ENCODE assay signal across 19 cellular contexts in the genomic region with DNA sequence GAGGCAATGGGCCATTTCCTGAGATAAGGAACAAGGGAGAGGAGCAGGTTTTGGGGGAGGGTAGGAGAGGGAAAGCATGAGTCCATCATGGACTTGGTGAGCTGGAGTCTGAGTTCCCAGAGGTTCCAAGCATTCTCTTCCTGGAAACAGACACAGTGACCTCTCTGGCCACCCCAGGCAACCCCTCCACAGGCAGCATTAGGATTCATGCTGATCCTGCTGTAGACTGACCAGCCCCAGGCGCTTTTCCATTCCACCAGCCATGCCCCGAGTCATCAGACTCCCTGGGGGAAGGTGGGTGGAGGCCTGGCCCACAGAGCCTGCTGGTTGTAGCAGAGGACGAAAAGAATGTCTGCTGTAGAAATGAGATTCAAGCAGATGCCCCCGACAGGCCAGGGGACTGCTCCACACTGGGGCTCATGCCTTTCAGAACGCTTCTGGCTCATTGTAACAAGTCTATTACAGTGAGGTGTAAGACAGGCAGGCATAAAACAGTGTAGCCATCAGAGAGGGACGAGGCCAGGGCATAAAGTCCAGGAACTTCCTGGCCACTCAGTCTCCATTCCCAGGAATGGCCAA. TPM values are rescaled to one million over a fixed set of nuclear protein-coding genes. Genes with fewer than 3 reads are reported as not detected.
DNase-seq lines count a peak whose midpoint lies in the region; ATAC-seq, FAIRE-seq and TF ChIP-seq lines count a peak whose summit lies in the region.
"Had no signal": no experiment of that assay in that cellular context is flagged by ENCODE, and none has a peak within 500 bp of the region (broad histone marks: within the 10 kb centered on the region; RNA-seq: fewer than 3 reads in every experiment).

No MANE protein-coding gene starts in this region.

- H3K27me3 ChIP-seq in foreskin keratinocyte = peaks cover 4% of the 10 kb centered on the region
- H3K27me3 ChIP-seq: SJCRH30 had no signal

- DNase-seq in GOT3 (lab: John Stamatoyannopoulos, UW) (peak; percentile 11), NCI-H146 treated with DMSO at 0.1 percent for 48 hours (lab: John Stamatoyannopoulos, UW; ENCODE audit: unreplicated experiment) (peak; percentile 66), foreskin keratinocyte (no peak), GM19239 (ENCODE audit: insufficient read length, low spot score) (no peak)
- DNase-seq: CD4-positive, alpha-beta T cell; HFFc6; NCI-H1092; NCI-H1694; NCI-H345; NCI-H526 treated with DMSO at 0.1 percent for 48 hours; RPMI8226; SJCRH30 had no signal

- H3K9me3 Mint-ChIP-seq in stimulated activated memory B cell treated with anti-CD40 and anti-IgM and Interleukin-4, amounts not matched to agents 10 μg/mL and 1 μg/mL and 100 μg/mL, for 72 hours = no peaks in the 10 kb centered on the region
- H3K9me3 Mint-ChIP-seq: CD4-positive, alpha-beta T cell; HFFc6 had no signal

- no peak for TF ChIP-seq CTCF in foreskin keratinocyte (conservative IDR thresholded peaks at IDR 0.05)

- FAIRE-seq in GM19239 (lab: Jason Lieb, UNC) = no peak
- FAIRE-seq: GM18507 had no signal

- no peak overlapping the region for H3K27ac Mint-ChIP-seq in stimulated activated memory B cell treated with anti-CD40 and anti-IgM and Interleukin-4, amounts not matched to agents 10 μg/mL and 1 μg/mL and 100 μg/mL, for 72 hours
- H3K27ac Mint-ChIP-seq: B cell; CD4-positive, alpha-beta T cell; HFFc6 had no signal

- H3K27me3 Mint-ChIP-seq in stimulated activated memory B cell treated with anti-CD40 and anti-IgM and Interleukin-4, amounts not matched to agents 10 μg/mL and 1 μg/mL and 100 μg/mL, for 72 hours = peaks cover 21% of the 10 kb centered on the region

- no peak overlapping the region for H3K27ac ChIP-seq in foreskin keratinocyte
- H3K27ac ChIP-seq: KMS-11, SJCRH30 had no signal

- no peaks in the 10 kb centered on the region for H3K36me3 Mint-ChIP-seq in stimulated activated memory B cell treated with anti-CD40 and anti-IgM and Interleukin-4, amounts not matched to agents 10 μg/mL and 1 μg/mL and 100 μg/mL, for 72 hours

- no peak overlapping the region for H3K4me3 Mint-ChIP-seq in stimulated activated memory B cell treated with anti-CD40 and anti-IgM and Interleukin-4, amounts not matched to agents 10 μg/mL and 1 μg/mL and 100 μg/mL, for 72 hours
- H3K4me3 Mint-ChIP-seq: B cell; CD4-positive, alpha-beta T cell; HFFc6 had no signal

- no peaks in the 10 kb centered on the region for H3K4me1 Mint-ChIP-seq in stimulated activated memory B cell treated with anti-CD40 and anti-IgM and Interleukin-4, amounts not matched to agents 10 μg/mL and 1 μg/mL and 100 μg/mL, for 72 hours
- H3K4me1 Mint-ChIP-seq: B cell had no signal

- ATAC-seq in foreskin keratinocyte (peak; percentile 42), HG02885 (IDR thresholded peaks at IDR 0.05; ENCODE audit: poor library complexity, unreplicated experiment) (no peak), HG02938 (IDR thresholded peaks at IDR 0.05; ENCODE audit: unreplicated experiment) (no peak)
- ATAC-seq in stimulated activated memory B cell treated with anti-CD40 and anti-IgM and Interleukin-4, amounts not matched to agents 10 μg/mL and 1 μg/mL and 100 μg/mL, for 72 hours = peak; percentile 25

- no peaks in the 10 kb centered on the region for H3K4me1 ChIP-seq in foreskin keratinocyte

RNA-seq across cellular contexts. Expression of gene KCND3, which starts 52.2 kb away (rescaled TPM):
- total RNA-seq in foreskin keratinocyte = 0.07 and 0.10 TPM in 2 replicates
- polyA plus RNA-seq in foreskin keratinocyte = 0.01 and 0.02 TPM in 2 replicates
- total RNA-seq: B cell, M059J had no signal

Comparison
In these comparisons a context has a peak if more than half of its experiments do, and no peak if none do; other contexts are left out.
1. DNase-seq: peak in GOT3 (single experiment) and NCI-H146 treated with DMSO at 0.1 percent for 48 hours (single experiment); none in foreskin keratinocyte (0 of 2) and GM19239 (single experiment).
2. ATAC-seq: peak in foreskin keratinocyte (single experiment) and stimulated activated memory B cell treated with anti-CD40 and anti-IgM and Interleukin-4, amounts not matched to agents 10 μg/mL and 1 μg/mL and 100 μg/mL, for 72 hours (single experiment); none in HG02885 (single experiment) and HG02938 (single experiment).